Comparison of ENCODE assay signal across 25 cellular contexts in genomic region chr2:68684197-68684596, GRCh38. TPM values are rescaled to one million over a fixed set of nuclear protein-coding genes. Genes with fewer than 3 reads are reported as not detected.
A peak's percentile ranks its signal among the peaks of the same experiment; 100 is the strongest.
DNase-seq lines count a peak whose midpoint lies in the region; ATAC-seq, FAIRE-seq and TF ChIP-seq lines count a peak whose summit lies in the region.
"Had no signal": no experiment of that assay in that cellular context is flagged by ENCODE, and none has a peak within 500 bp of the region (broad histone marks: within the 10 kb centered on the region; RNA-seq: fewer than 3 reads in every experiment).

No MANE protein-coding gene starts in this region.

- peaks cover 4 to 14% (median 13%) of the 10 kb centered on the region in 3 donors for H3K4me1 Mint-ChIP-seq in naive B cell
- H3K4me1 Mint-ChIP-seq in osteocyte (ENCODE audit: unreplicated experiment): no peaks in the 10 kb centered on the region
- H3K4me1 Mint-ChIP-seq: CD8-positive, alpha-beta memory T cell had no signal

- TF ChIP-seq POLR2A in A549 (IDR thresholded peaks at IDR 0.05; ENCODE audit: low read length): no peak

- peak overlapping the region; percentile 25; the same call in 1 of the 2 replicates for H2AFZ ChIP-seq in OCI-LY1 (ENCODE audit: low read length)

- WGBS in A549 (ENCODE audit: missing lambda C conversion rate): 59% methylated on average over 2 of the region's 2 CpGs

- no peaks in the 10 kb centered on the region for H3K4me1 ChIP-seq in A549
- peaks cover 14 to 26% (median 19%) of the 10 kb centered on the region in 10 experiments for H3K4me1 ChIP-seq in BLaER1 treated with 17β-estradiol and CSF1 and Interleukin-3, amounts not matched to agents 10 nM and 100 nM
- peaks cover 20% of the 10 kb centered on the region for H3K4me1 ChIP-seq in OCI-LY1 (ENCODE audit: insufficient read depth, low read length, severe bottlenecking)

- no peak for TF ChIP-seq EP300 in A549 (IDR thresholded peaks at IDR 0.05)

- peak; percentile 18 for FAIRE-seq in A549 (lab: Jason Lieb, UNC)
- FAIRE-seq: A204.1, D721Med, G401.6, GM12892, H54 had no signal

- no peak for ATAC-seq in A549
- peak; percentile 45 to 71 for ATAC-seq in naive B cell (ENCODE audit: low read depth in 2 of 2)
- ATAC-seq in HG03469 (IDR thresholded peaks at IDR 0.05; ENCODE audit: unreplicated experiment): no peak

- DNase-seq in A549 (ENCODE audit: low read depth in 1 of 2, low spot score in 1 of 2): no peak
- peak; percentile 25 for DNase-seq in naive B cell
- DNase-seq in osteocyte (ENCODE audit: extremely low spot score, unreplicated experiment): no peak
- no peak for DNase-seq in DMS153 treated with DMSO at 0.1 percent for 48 hours (lab: John Stamatoyannopoulos, UW; ENCODE audit: unreplicated experiment)
- DNase-seq: ACHN; AML-193; CD4-positive, alpha-beta T cell; CD8-positive, alpha-beta memory T cell; DMS 273 treated with DMSO at 0.1 percent for 48 hours; DMS53; DMS79 treated with DMSO at 0.1 percent for 48 hours; GOT3; HFFc6 had no signal

- H3K27ac ChIP-seq in A549: no peak overlapping the region
- 0 out of 22 replicates have a peak overlapping the region, but pooled peaks of 1 of the 11 experiments have one; percentile 7 for H3K27ac ChIP-seq in BLaER1 treated with 17β-estradiol and CSF1 and Interleukin-3, amounts not matched to agents 10 nM and 100 nM
- no peak overlapping the region for H3K27ac ChIP-seq in OCI-LY1 (ENCODE audit: low read depth, low read length, poor library complexity, severe bottlenecking)
- H3K27ac ChIP-seq: 22Rv1 had no signal

- H3F3A ChIP-seq in OCI-LY1 (ENCODE audit: insufficient read depth, low read length): no peaks in the 10 kb centered on the region

- TF ChIP-seq CTCF in A549 (IDR thresholded peaks at IDR 0.05) (no peak), OCI-LY1 (IDR thresholded peaks at IDR 0.05; ENCODE audit: low read length) (no peak), osteocyte (IDR thresholded peaks at IDR 0.05) (no peak)

- POLR2A ChIA-PET in A549 (lab: Yijun Ruan, JAX): no interaction called here

- H4K20me1 ChIP-seq in BLaER1 treated with 17β-estradiol and CSF1 and Interleukin-3, amounts not matched to agents 10 nM and 100 nM: no peaks in the 10 kb centered on the region
- no peaks in the 10 kb centered on the region for H4K20me1 ChIP-seq in OCI-LY1 (ENCODE audit: insufficient read depth, low read length)

- H3K4me3 Mint-ChIP-seq in naive B cell (no peak overlapping the region), osteocyte (ENCODE audit: unreplicated experiment) (no peak overlapping the region)
- H3K4me3 Mint-ChIP-seq: CD14-positive monocyte; CD4-positive, alpha-beta T cell; CD8-positive, alpha-beta memory T cell; HFFc6 had no signal

- H3K4me2 ChIP-seq in A549: no peak overlapping the region
- peak overlapping the region in 9 of 11 experiments; percentile 10 to 63 (median 53); a peak in 16 of 22 replicates for H3K4me2 ChIP-seq in BLaER1 treated with 17β-estradiol and CSF1 and Interleukin-3, amounts not matched to agents 10 nM and 100 nM
- no peak overlapping the region for H3K4me2 ChIP-seq in OCI-LY1 (ENCODE audit: low read length)

- H3K9me2 ChIP-seq in OCI-LY1 (ENCODE audit: low read depth, low read length): no peaks in the 10 kb centered on the region

- H3K9me3 ChIP-seq in A549 (no peaks in the 10 kb centered on the region), OCI-LY1 (ENCODE audit: low read length) (peaks cover 12% of the 10 kb centered on the region; the same call in 1 of the 2 replicates)
- peaks cover 22 to 49% (median 31%) of the 10 kb centered on the region in 11 experiments for H3K9me3 ChIP-seq in BLaER1 treated with 17β-estradiol and CSF1 and Interleukin-3, amounts not matched to agents 10 nM and 100 nM (replicated peaks in 1 of 11)
- H3K9me3 ChIP-seq: HAP-1 had no signal

- H3K4me3 ChIP-seq in A549 (no peak overlapping the region), OCI-LY1 (ENCODE audit: low read depth, low read length, poor library complexity, severe bottlenecking) (no peak overlapping the region)
- no peak overlapping the region for H3K4me3 ChIP-seq in BLaER1 treated with 17β-estradiol and CSF1 and Interleukin-3, amounts not matched to agents 10 nM and 100 nM
- H3K4me3 ChIP-seq: HAP-1 had no signal

- H3K27me3 Mint-ChIP-seq in naive B cell: peaks cover 0 to 8% (median 0%) of the 10 kb centered on the region in 3 donors
- H3K27me3 Mint-ChIP-seq in osteocyte (ENCODE audit: unreplicated experiment): peaks cover 32% of the 10 kb centered on the region
- H3K27me3 Mint-ChIP-seq: CD4-positive, alpha-beta T cell had no signal

- H3K79me2 ChIP-seq in OCI-LY1 (ENCODE audit: insufficient read depth, low read length): no peaks in the 10 kb centered on the region

- H3K9ac ChIP-seq in BLaER1 treated with 17β-estradiol and CSF1 and Interleukin-3, amounts not matched to agents 10 nM and 100 nM: no peak overlapping the region
- H3K9ac ChIP-seq in OCI-LY1 (ENCODE audit: low read length): no peak overlapping the region

- H3K9me3 Mint-ChIP-seq in naive B cell (peaks cover 0 to 5% (median 0%) of the 10 kb centered on the region in 7 donors), osteocyte (ENCODE audit: unreplicated experiment) (no peaks in the 10 kb centered on the region)
- H3K9me3 Mint-ChIP-seq: CD4-positive, alpha-beta T cell; HFFc6 had no signal

- H3K36me3 Mint-ChIP-seq in naive B cell: no peaks in the 10 kb centered on the region
- H3K36me3 Mint-ChIP-seq in osteocyte (ENCODE audit: unreplicated experiment): no peaks in the 10 kb centered on the region
- H3K36me3 Mint-ChIP-seq: CD14-positive monocyte had no signal

- TF ChIP-seq RAD21 in A549 (conservative IDR thresholded peaks at IDR 0.05 in 1 of 2, IDR thresholded peaks at IDR 0.05 in 1 of 2): no peak

- no peaks in the 10 kb centered on the region for H3K27me3 ChIP-seq in BLaER1 treated with 17β-estradiol and CSF1 and Interleukin-3, amounts not matched to agents 10 nM and 100 nM
- H3K27me3 ChIP-seq in OCI-LY1 (ENCODE audit: insufficient read depth, low read length): no peaks in the 10 kb centered on the region

- peaks cover 0 to 5% (median 0%) of the 10 kb centered on the region in 11 experiments; a peak in 2 of 22 replicates for H3K36me3 ChIP-seq in BLaER1 treated with 17β-estradiol and CSF1 and Interleukin-3, amounts not matched to agents 10 nM and 100 nM
- H3K36me3 ChIP-seq in OCI-LY1 (ENCODE audit: insufficient read depth, low read length): no peaks in the 10 kb centered on the region
- H3K36me3 ChIP-seq: HAP-1 had no signal

- CTCF ChIA-PET in A549 (lab: Yijun Ruan, JAX): no interaction called here

- peak overlapping the region in 1 of 6 donors; percentile 59 for H3K27ac Mint-ChIP-seq in naive B cell
- no peak overlapping the region for H3K27ac Mint-ChIP-seq in osteocyte (ENCODE audit: unreplicated experiment)
- H3K27ac Mint-ChIP-seq: CD14-positive monocyte; CD4-positive, alpha-beta T cell; CD8-positive, alpha-beta memory T cell; HFFc6 had no signal

TF ChIP-seq in A549, 52 proteins besides CTCF, POLR2A, EP300 and RAD21:
- TF ChIP-seq FOSB (CRISPR knock-in tag; IDR thresholded peaks at IDR 0.05) (no peak), SMC3 (IDR thresholded peaks at IDR 0.05) (no peak), MAX (IDR thresholded peaks at IDR 0.05) (no peak), MYC (IDR thresholded peaks at IDR 0.05; ENCODE audit: borderline replicate concordance, low read length) (no peak), E2F6 (IDR thresholded peaks at IDR 0.05; ENCODE audit: borderline replicate concordance, low read depth) (no peak), ATOH8 (CRISPR knock-in tag; IDR thresholded peaks at IDR 0.05; ENCODE audit: low read depth) (no peak), ZFP36 (IDR thresholded peaks at IDR 0.05; ENCODE audit: borderline replicate concordance, partially characterized antibody) (no peak)

RNA-seq across cellular contexts. Expression of gene PROKR1, which starts 40.8 kb away (rescaled TPM):
- polyA plus RNA-seq in A549 (2011; rRNA removed) (not detected in 2 replicates), A549 (2017; fragmentation: RNase III; extraction: RNeasy Plus Mini Kit Qiagen cat#74134 plus additional on column Dnase treatment) (not detected in 3 replicates), naive B cell (ENCODE audit: low read depth in 6 of 6) (not detected)
- polyA plus RNA-seq in A549 (2012; cell fraction: cytosol; rRNA removed): not detected in 2 replicates
- 0.01 TPM in 1 of 2 replicates, not detected in the other for polyA plus RNA-seq in A549 (2012; cell fraction: nucleus; rRNA removed)
- polyA minus RNA-seq in A549 (2011; rRNA and poly(A)+ RNA removed): not detected in 2 replicates
- total RNA-seq in osteocyte: not detected in 2 replicates
- total RNA-seq: CD4-positive, alpha-beta T cell; HFFc6 had no signal
- polyA plus RNA-seq: BJ; CD14-positive monocyte; CD8-positive, alpha-beta memory T cell had no signal

RNA-seq across cellular contexts. Expression of gene ARHGAP25, which starts 50.4 kb away (rescaled TPM):
- polyA plus RNA-seq in A549 (2011; rRNA removed) (2.2 and 2.4 TPM in 2 replicates), A549 (2017; fragmentation: RNase III; extraction: RNeasy Plus Mini Kit Qiagen cat#74134 plus additional on column Dnase treatment) (0.50 to 0.65 TPM (median 0.52 TPM) in 3 replicates), naive B cell (ENCODE audit: low read depth in 6 of 6) (100 to 1,000 TPM in 4 of 6 donors, 10 to 100 TPM in 2; 45.1 to 164 (median 107) TPM)
- polyA plus RNA-seq in A549 (2012; cell fraction: cytosol; rRNA removed): 0.17 and 0.21 TPM in 2 replicates
- polyA plus RNA-seq in A549 (2012; cell fraction: nucleus; rRNA removed): 0.13 and 0.36 TPM in 2 replicates
- polyA minus RNA-seq in A549 (2011; rRNA and poly(A)+ RNA removed): 3.0 and 5.5 TPM in 2 replicates
- total RNA-seq in osteocyte: 0.42 and 0.43 TPM in 2 replicates
- total RNA-seq: HFFc6 had no signal
- polyA plus RNA-seq: BJ had no signal

Comparison
In these comparisons a context has a peak if more than half of its experiments do, and no peak if none do; other contexts are left out.
1. ATAC-seq: peak in naive B cell (2 of 2); none in A549 (0 of 2) and HG03469 (single experiment).
2. H3K4me2 ChIP-seq: peak in BLaER1 treated with 17β-estradiol and CSF1 and Interleukin-3, amounts not matched to agents 10 nM and 100 nM (9 of 11); none in A549 (single experiment) and OCI-LY1 (single experiment).
3. RNA of gene ARHGAP25, which starts 50.4 kb away (polyA plus RNA-seq): 45.1 to 164 TPM in naive B cell; 0.13 to 2.4 TPM in A549; every median in the first group is over 10 times any median in the second.